ENCODE assay signal across 18 cellular contexts in the genomic region with DNA sequence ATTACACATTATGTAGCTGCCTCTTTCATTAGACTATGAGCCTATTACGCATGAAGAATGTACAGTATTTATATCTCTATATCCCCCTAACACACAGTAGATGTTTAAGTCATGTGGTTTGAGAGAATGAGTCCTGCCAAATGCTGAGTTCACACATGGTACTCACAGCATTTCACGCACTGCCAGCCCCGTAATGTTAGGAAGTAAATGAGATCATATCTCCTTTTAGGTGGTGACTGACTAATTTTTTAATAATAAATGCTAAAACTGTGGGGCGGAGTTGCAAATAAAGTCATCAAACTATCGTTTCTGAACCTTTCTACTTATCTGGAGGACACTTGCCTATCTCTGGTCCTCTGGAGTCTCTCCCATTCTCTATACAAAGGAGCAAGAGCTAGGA.
DNase-seq lines count a peak whose midpoint lies in the region; ATAC-seq and TF ChIP-seq lines count a peak whose summit lies in the region.
"Had no signal": no experiment of that assay in that cellular context is flagged by ENCODE, and none has a peak within 500 bp of the region (broad histone marks: within the 10 kb centered on the region; RNA-seq: fewer than 3 reads in every experiment).

No MANE protein-coding gene starts in this region.

- TF ChIP-seq POLR2A in breast epithelium (IDR thresholded peaks at IDR 0.05), result no peak

- TF ChIP-seq CTCF in choroid plexus epithelial cell (conservative IDR thresholded peaks at IDR 0.05; ENCODE audit: low read depth, low read length), result no peak
- no peak for TF ChIP-seq CTCF in breast epithelium (IDR thresholded peaks at IDR 0.05)

- DNase-seq in MG63 (peak; percentile 55), choroid plexus epithelial cell (ENCODE audit: low read depth) (peak; percentile 10), kidney tubule cell (ENCODE audit: low spot score) (peak; percentile 86), skeletal muscle cell (ENCODE audit: low read depth) (peak; percentile 12), caudate nucleus (lab: John Stamatoyannopoulos, UW) (no peak), breast epithelium (ENCODE audit: low spot score in 2 of 2) (no peak)
- DNase-seq: HFFc6; NCI-H1092 treated with DMSO at 0.1 percent for 48 hours; NCI-H1694; NCI-H510A; NCI-H748 treated with DMSO at 0.1 percent for 48 hours; NK-92 treated with Interleukin-12 subunit alpha and Interleukin-12 subunit beta, amount 100 ng/mL, for 24 hours had no signal

- H3K27ac ChIP-seq in caudate nucleus (ENCODE audit: low read depth, low read length) (no peak overlapping the region), breast epithelium (no peak overlapping the region)
- H3K27ac ChIP-seq: A549; BLaER1 treated with 17β-estradiol and CSF1 and Interleukin-3, amounts not matched to agents 10 nM and 100 nM; SK-N-MC had no signal

- H3K9me3 ChIP-seq in MG63 (no peaks in the 10 kb centered on the region), breast epithelium (no peaks in the 10 kb centered on the region)
- H3K9me3 ChIP-seq: A549; BLaER1 treated with 17β-estradiol and CSF1 and Interleukin-3, amounts not matched to agents 10 nM and 100 nM had no signal

- no peaks in the 10 kb centered on the region for H3K4me1 ChIP-seq in breast epithelium
- H3K4me1 ChIP-seq: A549 had no signal

- ATAC-seq in HG02588 (IDR thresholded peaks at IDR 0.05; ENCODE audit: unreplicated experiment) (no peak), HG03097 (IDR thresholded peaks at IDR 0.05; ENCODE audit: low FRiP score, unreplicated experiment) (no peak)
- ATAC-seq: A549, Right ventricle myocardium inferior had no signal

- H3K27me3 ChIP-seq in MG63, result no peaks in the 10 kb centered on the region
- H3K27me3 ChIP-seq in breast epithelium, result no peaks in the 10 kb centered on the region
- H3K27me3 ChIP-seq: BLaER1 treated with 17β-estradiol and CSF1 and Interleukin-3, amounts not matched to agents 10 nM and 100 nM had no signal

- H3K4me3 ChIP-seq in MG63 (no peak overlapping the region), choroid plexus epithelial cell (ENCODE audit: low read depth, low read length) (no peak overlapping the region), skeletal muscle cell (ENCODE audit: low read depth, low read length) (no peak overlapping the region), breast epithelium (no peak overlapping the region)
- H3K4me3 ChIP-seq: A549; BLaER1 treated with 17β-estradiol and CSF1 and Interleukin-3, amounts not matched to agents 10 nM and 100 nM; SK-N-MC had no signal

- H3K36me3 ChIP-seq in MG63 (no peaks in the 10 kb centered on the region), breast epithelium (no peaks in the 10 kb centered on the region)
- H3K36me3 ChIP-seq: BLaER1 treated with 17β-estradiol and CSF1 and Interleukin-3, amounts not matched to agents 10 nM and 100 nM had no signal

- intact Hi-C loops in breast epithelium (cut with DNase I; ENCODE audit: low total_unique reads), result no loop called here

Comparison
In these comparisons a context has a peak if more than half of its experiments do, and no peak if none do; other contexts are left out.
1. DNase-seq: peak in MG63 (single experiment), choroid plexus epithelial cell (single experiment), kidney tubule cell (single experiment) and skeletal muscle cell (single experiment); none in caudate nucleus (0 of 61) and breast epithelium (0 of 2).